ENCODE assay signal across 1 cellular context in genomic region chr5:150442699-150443080, GRCh38.
TF ChIP-seq lines count a peak whose summit lies in the region.

No MANE protein-coding gene starts in this region.

TF ChIP-seq in IMR-90, 13 proteins besides CTCF, POLR2A, EP300 and RAD21:
- TF ChIP-seq RCOR1 (IDR thresholded peaks at IDR 0.05; ENCODE audit: insufficient replicate concordance, low read length) = no peak
- TF ChIP-seq CEBPB (IDR thresholded peaks at IDR 0.05; ENCODE audit: low read depth, low read length) = peak; percentile 61
